Comparison of ENCODE assay signal across 1 cellular context in the genomic region with DNA sequence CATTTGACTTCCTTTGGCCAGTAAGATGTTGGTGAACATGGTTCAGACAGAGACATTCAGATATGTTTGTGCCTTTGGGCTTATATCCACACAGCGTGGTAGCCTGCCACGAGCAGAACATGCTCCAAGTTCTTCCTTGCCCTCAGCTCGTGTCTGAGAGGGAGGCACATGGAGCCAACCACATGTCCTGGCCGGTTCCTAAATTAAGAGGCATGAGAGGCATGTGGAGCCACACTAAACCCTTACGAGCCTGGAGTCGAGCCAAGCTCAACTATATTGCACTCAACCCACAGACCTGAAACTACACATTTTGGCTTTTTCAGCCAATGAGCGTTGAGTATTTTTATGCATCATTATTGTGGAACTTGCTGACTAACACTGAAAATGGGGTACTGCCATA.
TF ChIP-seq lines count a peak whose summit lies in the region.

No MANE protein-coding gene starts in this region.

TF ChIP-seq in GM23338, 12 proteins besides CTCF, POLR2A, EP300 and RAD21:
- TF ChIP-seq, protein P1, sequence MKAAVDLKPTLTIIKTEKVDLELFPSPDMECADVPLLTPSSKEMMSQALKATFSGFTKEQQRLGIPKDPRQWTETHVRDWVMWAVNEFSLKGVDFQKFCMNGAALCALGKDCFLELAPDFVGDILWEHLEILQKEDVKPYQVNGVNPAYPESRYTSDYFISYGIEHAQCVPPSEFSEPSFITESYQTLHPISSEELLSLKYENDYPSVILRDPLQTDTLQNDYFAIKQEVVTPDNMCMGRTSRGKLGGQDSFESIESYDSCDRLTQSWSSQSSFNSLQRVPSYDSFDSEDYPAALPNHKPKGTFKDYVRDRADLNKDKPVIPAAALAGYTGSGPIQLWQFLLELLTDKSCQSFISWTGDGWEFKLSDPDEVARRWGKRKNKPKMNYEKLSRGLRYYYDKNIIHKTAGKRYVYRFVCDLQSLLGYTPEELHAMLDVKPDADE (IDR thresholded peaks at IDR 0.05): no peak
